22 cellular contexts compared by ENCODE assay signal in the genomic region with DNA sequence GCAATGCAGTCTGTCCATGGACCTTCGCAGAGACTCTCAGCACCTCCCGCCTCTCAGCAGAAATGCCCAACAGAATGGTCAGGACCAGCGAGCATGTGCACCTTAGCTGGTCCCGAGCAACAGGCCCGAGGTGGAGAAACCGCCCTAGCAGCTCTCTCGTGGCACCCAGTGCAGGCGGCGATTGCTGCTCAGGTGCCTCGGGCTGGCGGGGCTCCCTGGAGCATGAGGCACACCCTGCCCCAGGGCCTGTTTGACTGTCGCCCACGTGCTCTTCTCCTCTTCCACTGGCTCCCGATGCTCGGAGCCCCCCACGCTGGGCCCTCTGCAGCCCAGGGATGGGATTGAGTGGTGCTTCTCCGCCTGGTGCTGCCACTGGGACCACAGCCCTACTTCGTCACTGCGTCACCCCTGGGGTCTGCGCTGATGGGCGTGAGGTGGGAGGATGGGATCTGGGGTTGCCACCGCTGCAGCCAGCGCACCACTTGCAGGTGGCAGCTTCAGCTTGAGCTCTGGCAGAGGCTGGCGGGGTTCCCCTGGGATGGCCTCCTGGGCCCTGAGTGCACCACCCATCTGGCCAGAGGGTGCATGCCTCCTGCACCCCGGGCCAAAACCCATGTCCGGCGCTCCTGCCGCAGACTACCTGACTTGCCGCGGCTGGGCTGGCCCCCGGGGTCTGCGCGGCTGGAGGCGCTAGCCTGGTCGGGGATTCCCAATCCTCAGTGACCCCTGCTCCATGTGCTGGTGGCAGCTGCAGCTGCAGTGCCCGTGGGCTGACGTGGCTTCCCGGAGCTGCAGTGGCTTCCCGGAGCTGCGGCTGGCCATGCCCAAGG.
A peak's percentile ranks its signal among the peaks of the same experiment; 100 is the strongest.
DNase-seq lines count a peak whose midpoint lies in the region; ATAC-seq and TF ChIP-seq lines count a peak whose summit lies in the region.
"Had no signal": no experiment of that assay in that cellular context is flagged by ENCODE, and none has a peak within 500 bp of the region (broad histone marks: within the 10 kb centered on the region; RNA-seq: fewer than 3 reads in every experiment).

No MANE protein-coding gene starts in this region.

- no peak for TF ChIP-seq EP300 in upper lobe of left lung (IDR thresholded peaks at IDR 0.05)

- CTCF ChIA-PET in activated CD4-positive, alpha-beta T cell treated with anti-CD3 and anti-CD28 coated beads for 36 hours (lab: Charles Lee): no interaction called here

- no peaks in the 10 kb centered on the region for H3K4me1 ChIP-seq in upper lobe of left lung
- H3K4me1 ChIP-seq: BLaER1 treated with 17β-estradiol and CSF1 and Interleukin-3, amounts not matched to agents 10 nM and 100 nM; gastrocnemius medialis had no signal

- no peaks in the 10 kb centered on the region for H3K4me1 Mint-ChIP-seq in activated CD4-positive, alpha-beta T cell treated with anti-CD3 and anti-CD28 coated beads for 36 hours
- H3K4me1 Mint-ChIP-seq in stimulated activated effector memory CD8-positive, alpha-beta T cell treated with anti-CD3 and anti-CD28 coated beads, Interleukin-12 subunit alpha, Interleukin-12 subunit beta, amount 100 ng/mL, for 72 hours: no peaks in the 10 kb centered on the region
- H3K4me1 Mint-ChIP-seq: activated CD4-positive, alpha-beta T cell treated with anti-CD3 and anti-CD28 coated beads, Interleukin-2, amount 10 ng/mL, durations not matched to agents 7 days and 5 days had no signal

- no peaks in the 10 kb centered on the region for H3K36me3 ChIP-seq in upper lobe of left lung
- H3K36me3 ChIP-seq: BLaER1 treated with 17β-estradiol and CSF1 and Interleukin-3, amounts not matched to agents 10 nM and 100 nM; brain microvascular endothelial cell; gastrocnemius medialis had no signal

- no peak overlapping the region for H3K4me3 Mint-ChIP-seq in activated CD4-positive, alpha-beta T cell treated with anti-CD3 and anti-CD28 coated beads for 36 hours
- no peak overlapping the region for H3K4me3 Mint-ChIP-seq in stimulated activated effector memory CD8-positive, alpha-beta T cell treated with anti-CD3 and anti-CD28 coated beads, Interleukin-12 subunit alpha, Interleukin-12 subunit beta, amount 100 ng/mL, for 72 hours
- H3K4me3 Mint-ChIP-seq: activated CD4-positive, alpha-beta T cell treated with anti-CD3 and anti-CD28 coated beads, Interleukin-2, amount 10 ng/mL, durations not matched to agents 7 days and 5 days; dendritic cell treated with granulocyte-macrophage colony-stimulating factor and Interleukin-4, amounts not matched to agents 40 ng/mL and 50 ng/mL, for 4 days had no signal

- H3K27me3 Mint-ChIP-seq in activated CD4-positive, alpha-beta T cell treated with anti-CD3 and anti-CD28 coated beads for 36 hours: no peaks in the 10 kb centered on the region
- H3K27me3 Mint-ChIP-seq: activated CD4-positive, alpha-beta T cell treated with anti-CD3 and anti-CD28 coated beads, Interleukin-2, amount 10 ng/mL, durations not matched to agents 7 days and 5 days; dendritic cell treated with granulocyte-macrophage colony-stimulating factor and Interleukin-4, amounts not matched to agents 40 ng/mL and 50 ng/mL, for 4 days had no signal

- peaks cover 53 to 99% (median 98%) of the 10 kb centered on the region in 4 donors for H3K9me3 ChIP-seq in upper lobe of left lung

- H3K36me3 Mint-ChIP-seq in activated CD4-positive, alpha-beta T cell treated with anti-CD3 and anti-CD28 coated beads for 36 hours (ENCODE audit: low read depth): peaks cover 47% of the 10 kb centered on the region
- H3K36me3 Mint-ChIP-seq in stimulated activated effector memory CD8-positive, alpha-beta T cell treated with anti-CD3 and anti-CD28 coated beads, Interleukin-12 subunit alpha, Interleukin-12 subunit beta, amount 100 ng/mL, for 72 hours: no peaks in the 10 kb centered on the region

- DNase-seq in activated CD4-positive, alpha-beta T cell treated with anti-CD3 and anti-CD28 coated beads for 36 hours: peak; percentile 3
- DNase-seq in activated CD4-positive, alpha-beta T cell treated with anti-CD3 and anti-CD28 coated beads, Interleukin-2, amount 50 U/mL, for 4 hours: no peak
- peak; percentile 88 for DNase-seq in mesenteric fat pad (ENCODE audit: low spot score)
- peak; percentile 20 to 86 for DNase-seq in upper lobe of left lung
- DNase-seq in A172 (ENCODE audit: low spot score): no peak
- no peak for DNase-seq in stimulated activated effector memory CD8-positive, alpha-beta T cell treated with anti-CD3 and anti-CD28 coated beads, Interleukin-12 subunit alpha, Interleukin-12 subunit beta, amount 100 ng/mL, for 72 hours (ENCODE audit: low spot score in 2 of 2)
- DNase-seq in NK-92 (lab: John Stamatoyannopoulos, UW; ENCODE audit: unreplicated experiment): no peak
- DNase-seq: activated CD4-positive, alpha-beta T cell treated with anti-CD3 and anti-CD28 coated beads, Interleukin-2, amount 10 ng/mL, durations not matched to agents 7 days and 5 days; brain microvascular endothelial cell; gastrocnemius medialis; GOT3; left colon; NCI-H187; NCI-H446; nucleus accumbens; stimulated activated CD4-positive, alpha-beta T cell treated with anti-CD3 and anti-CD28 coated beads, Interleukin-4, amount 100 ng/mL, for 1 hour; substantia nigra had no signal

- no peak for TF ChIP-seq CTCF in upper lobe of left lung (IDR thresholded peaks at IDR 0.05)

- H3K27ac Mint-ChIP-seq in activated CD4-positive, alpha-beta T cell treated with anti-CD3 and anti-CD28 coated beads for 36 hours: no peak overlapping the region
- H3K27ac Mint-ChIP-seq in stimulated activated effector memory CD8-positive, alpha-beta T cell treated with anti-CD3 and anti-CD28 coated beads, Interleukin-12 subunit alpha, Interleukin-12 subunit beta, amount 100 ng/mL, for 72 hours: no peak overlapping the region
- H3K27ac Mint-ChIP-seq: activated CD4-positive, alpha-beta T cell treated with anti-CD3 and anti-CD28 coated beads, Interleukin-2, amount 10 ng/mL, durations not matched to agents 7 days and 5 days; dendritic cell treated with granulocyte-macrophage colony-stimulating factor and Interleukin-4, amounts not matched to agents 40 ng/mL and 50 ng/mL, for 4 days had no signal

- H3K27me3 ChIP-seq in upper lobe of left lung: no peaks in the 10 kb centered on the region
- H3K27me3 ChIP-seq: BLaER1 treated with 17β-estradiol and CSF1 and Interleukin-3, amounts not matched to agents 10 nM and 100 nM; brain microvascular endothelial cell; gastrocnemius medialis had no signal

- TF ChIP-seq POLR2A in upper lobe of left lung (IDR thresholded peaks at IDR 0.05): no peak

- POLR2A ChIA-PET in activated CD4-positive, alpha-beta T cell treated with anti-CD3 and anti-CD28 coated beads for 36 hours (lab: Charles Lee): no interaction called here

- intact Hi-C loops in activated CD4-positive, alpha-beta T cell treated with anti-CD3 and anti-CD28 coated beads for 36 hours (cut with DNase I, micrococcal nuclease): loop anchor here in 1 of 2 experiments (10.0 kb wide), 1 partner anchor 51 kb away; no protein-coding TSS in a partner anchor

- no peak overlapping the region for H3K4me3 ChIP-seq in upper lobe of left lung
- H3K4me3 ChIP-seq: BLaER1 treated with 17β-estradiol and CSF1 and Interleukin-3, amounts not matched to agents 10 nM and 100 nM; gastrocnemius medialis had no signal

- WGBS in upper lobe of left lung, 2 donors: 95% methylated on average over 21 to 40 of the region's 40 CpGs

- ATAC-seq in activated CD4-positive, alpha-beta T cell treated with anti-CD3 and anti-CD28 coated beads for 36 hours: no peak
- peak; percentile 18 for ATAC-seq in esophagus mucosa
- peak; percentile 51 to 77 for ATAC-seq in upper lobe of left lung (ENCODE audit: low FRiP score in 2 of 2)
- ATAC-seq in stimulated activated effector memory CD8-positive, alpha-beta T cell treated with anti-CD3 and anti-CD28 coated beads, Interleukin-12 subunit alpha, Interleukin-12 subunit beta, amount 100 ng/mL, for 72 hours: no peak
- ATAC-seq: gastrocnemius medialis, left colon had no signal

- peaks cover 79% of the 10 kb centered on the region for H3K9me3 Mint-ChIP-seq in activated CD4-positive, alpha-beta T cell treated with anti-CD3 and anti-CD28 coated beads for 36 hours (ENCODE audit: low read depth)
- peaks cover 36% of the 10 kb centered on the region for H3K9me3 Mint-ChIP-seq in stimulated activated effector memory CD8-positive, alpha-beta T cell treated with anti-CD3 and anti-CD28 coated beads, Interleukin-12 subunit alpha, Interleukin-12 subunit beta, amount 100 ng/mL, for 72 hours

- no peak overlapping the region for H3K27ac ChIP-seq in upper lobe of left lung
- H3K27ac ChIP-seq: BLaER1 treated with 17β-estradiol and CSF1 and Interleukin-3, amounts not matched to agents 10 nM and 100 nM; brain microvascular endothelial cell; epithelial cell of prostate; gastrocnemius medialis; RWPE1 had no signal

Comparison
In these comparisons a context has a peak if more than half of its experiments do, and no peak if none do; other contexts are left out.
1. DNase-seq: peak in activated CD4-positive, alpha-beta T cell treated with anti-CD3 and anti-CD28 coated beads for 36 hours (single experiment), mesenteric fat pad (single experiment) and upper lobe of left lung (2 of 2); none in activated CD4-positive, alpha-beta T cell treated with anti-CD3 and anti-CD28 coated beads, Interleukin-2, amount 50 U/mL, for 4 hours (0 of 2), A172 (single experiment), stimulated activated effector memory CD8-positive, alpha-beta T cell treated with anti-CD3 and anti-CD28 coated beads, Interleukin-12 subunit alpha, Interleukin-12 subunit beta, amount 100 ng/mL, for 72 hours (0 of 2) and NK-92 (single experiment).
2. ATAC-seq: peak in esophagus mucosa (single experiment) and upper lobe of left lung (2 of 2); none in activated CD4-positive, alpha-beta T cell treated with anti-CD3 and anti-CD28 coated beads for 36 hours (single experiment) and stimulated activated effector memory CD8-positive, alpha-beta T cell treated with anti-CD3 and anti-CD28 coated beads, Interleukin-12 subunit alpha, Interleukin-12 subunit beta, amount 100 ng/mL, for 72 hours (single experiment).